ENCODE assay signal across 25 cellular contexts in the genomic region with DNA sequence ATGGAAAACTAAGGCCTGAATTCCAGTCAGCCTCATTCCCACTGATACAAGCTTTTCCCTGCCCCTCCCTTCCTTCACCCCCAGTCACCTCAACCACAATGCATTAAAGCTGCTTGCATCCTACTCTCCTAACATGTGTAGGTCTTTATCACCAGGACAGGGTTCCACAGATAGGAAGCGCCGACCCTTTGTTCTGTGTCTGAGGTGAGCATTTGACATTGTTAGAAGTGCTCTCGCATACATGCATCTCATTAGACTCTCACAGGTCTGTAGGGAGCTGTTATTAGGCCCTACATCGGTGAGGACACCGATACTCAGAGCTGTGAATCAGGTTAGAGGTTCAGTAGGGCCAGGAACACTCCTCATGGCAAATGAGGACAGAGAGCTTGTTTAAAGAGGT. TPM values are rescaled to one million over a fixed set of nuclear protein-coding genes. Genes with fewer than 3 reads are reported as not detected.
"Had no signal": no experiment of that assay in that cellular context is flagged by ENCODE, and none has a peak within 500 bp of the region (broad histone marks: within the 10 kb centered on the region; RNA-seq: fewer than 3 reads in every experiment).

No MANE protein-coding gene starts in this region.

- H3K9me3 ChIP-seq: Peyer's patch, SJCRH30 had no signal

- DNase-seq: KBM-7, MV-4-11, NCI-H1048, NCI-H1105, NCI-H1417, NCI-H1436 treated with DMSO at 0.1 percent for 48 hours, NCI-H1694, NCI-H187 treated with DMSO at 0.1 percent for 48 hours, NCI-H2029 treated with DMSO at 0.1 percent for 48 hours, NCI-H2171 treated with DMSO at 0.1 percent for 48 hours, NCI-H2227 treated with DMSO at 0.1 percent for 48 hours, NCI-H69, NCI-H774, OCI-M1, PC-9, Peyer's patch, SHP77 treated with DMSO at 0.1 percent for 48 hours, SJCRH30 had no signal

- ATAC-seq: SK-N-SH treated with all-trans-retinoic acid at 6 μM for 48 hours had no signal

- H2AFZ ChIP-seq: PC-9 had no signal

- H3K27ac ChIP-seq: PC-9, SJCRH30 had no signal

- H3K4me2 ChIP-seq: PC-9 had no signal

- H3K27me3 ChIP-seq: Peyer's patch, SJCRH30 had no signal

- H3K36me3 ChIP-seq: Peyer's patch, SJCRH30 had no signal

- H3K4me3 ChIP-seq: PC-9, Peyer's patch, SJCRH30 had no signal

- H3K4me1 ChIP-seq: Peyer's patch, SJCRH30 had no signal

RNA-seq across cellular contexts. Expression of a gene that starts 13.2 kb away (rescaled TPM):
- total RNA-seq: HT-29, LHCN-M2, MCF 10A, NCI-H460, PC-9, Peyer's patch, Right ventricle myocardium inferior, RPMI7951, SJCRH30 had no signal

RNA-seq across cellular contexts. Expression of a gene that starts 35.7 kb away (rescaled TPM):
- total RNA-seq: HT-29, LHCN-M2, MCF 10A, NCI-H460, PC-9, Peyer's patch, Right ventricle myocardium inferior, RPMI7951, SJCRH30 had no signal

RNA-seq across cellular contexts. Expression of a gene that starts 48.6 kb away (rescaled TPM):
- total RNA-seq: HT-29, LHCN-M2, MCF 10A, PC-9, RPMI7951, SJCRH30 had no signal
